ENCODE assay signal across 16 cellular contexts in the genomic region with DNA sequence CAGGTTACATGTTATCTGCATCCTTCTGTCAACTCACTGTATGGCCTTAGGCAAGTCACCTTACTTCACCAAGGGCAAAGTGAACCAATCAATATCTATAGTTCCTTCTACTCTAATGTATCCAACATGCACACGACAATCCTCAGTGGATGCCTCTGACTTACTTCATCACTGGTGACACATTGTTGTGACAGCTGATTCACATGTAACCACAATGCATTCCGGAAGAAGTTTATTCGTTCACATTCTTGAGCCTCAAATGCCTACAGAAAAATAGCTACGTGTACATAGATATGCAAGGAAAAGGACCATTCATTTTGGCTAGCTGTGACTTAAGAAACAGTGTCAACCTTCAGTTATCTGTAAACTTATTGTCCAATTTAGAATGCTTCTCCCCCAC. TPM values are rescaled to one million over a fixed set of nuclear protein-coding genes. Genes with fewer than 3 reads are reported as not detected.
DNase-seq lines count a peak whose midpoint lies in the region; TF ChIP-seq lines count a peak whose summit lies in the region.
"Had no signal": no experiment of that assay in that cellular context is flagged by ENCODE, and none has a peak within 500 bp of the region (broad histone marks: within the 10 kb centered on the region; RNA-seq: fewer than 3 reads in every experiment).

No MANE protein-coding gene starts in this region.

- H3K36me3 Mint-ChIP-seq in activated T-cell treated with anti-CD3 and anti-CD28 coated beads, Interleukin-2, amount 50 U/mL, for 24 hours (ENCODE audit: low read depth) = peaks cover 54% of the 10 kb centered on the region

- POLR2A ChIA-PET in BJ (lab: Charles Lee) = no interaction called here

- no peak overlapping the region for H3K27ac ChIP-seq in WERI-Rb-1
- H3K27ac ChIP-seq: spleen, vagina had no signal

- H3K27me3 Mint-ChIP-seq in activated T-cell treated with anti-CD3 and anti-CD28 coated beads, Interleukin-2, amount 50 U/mL, for 24 hours = no peaks in the 10 kb centered on the region
- H3K27me3 Mint-ChIP-seq: activated CD8-positive, alpha-beta T cell treated with anti-CD3 and anti-CD28 coated beads for 36 hours; activated naive CD8-positive, alpha-beta T cell treated with anti-CD3 and anti-CD28 coated beads for 36 hours; naive B cell; T-helper 17 cell had no signal

- peaks cover 4% of the 10 kb centered on the region; the same call in 1 of the 2 replicates for H3K36me3 ChIP-seq in BJ (ENCODE audit: control insufficient read depth, insufficient read depth, low read length)
- H3K36me3 ChIP-seq in WERI-Rb-1 = no peaks in the 10 kb centered on the region
- H3K36me3 ChIP-seq: vagina had no signal

- H3K4me1 Mint-ChIP-seq in activated T-cell treated with anti-CD3 and anti-CD28 coated beads, Interleukin-2, amount 50 U/mL, for 24 hours (ENCODE audit: low read depth) = peaks cover 24% of the 10 kb centered on the region

- CTCF ChIA-PET in BJ (lab: Yijun Ruan, JAX) = interaction anchor here (1.2 to 1.4 kb wide), 3 partner anchors 19 to 114 kb away, joined by 3 to 4 read pairs (median 4); no protein-coding TSS in a partner anchor

- peaks cover 4% of the 10 kb centered on the region for H3K9me3 ChIP-seq in WERI-Rb-1 (ENCODE audit: severe bottlenecking)
- H3K9me3 ChIP-seq: spleen, vagina had no signal

- no peak overlapping the region for H3K4me3 ChIP-seq in BJ (ENCODE audit: low read depth, low read length)
- no peak overlapping the region for H3K4me3 ChIP-seq in WERI-Rb-1 (ENCODE audit: low read depth, low read length)
- H3K4me3 ChIP-seq: spleen, vagina had no signal

- DNase-seq in BJ (ENCODE audit: low read depth) (peak; percentile 53), LHCN-M2 (ENCODE audit: low read depth) (peak; percentile 90), brain pericyte (ENCODE audit: low read depth, low spot score) (peak; percentile 5), kidney tubule cell (ENCODE audit: low spot score) (peak; percentile 71), WERI-Rb-1 (no peak), NCI-H1105 treated with DMSO at 0.1 percent for 48 hours (lab: John Stamatoyannopoulos, UW) (no peak), nucleus accumbens (lab: John Stamatoyannopoulos, UW) (no peak)
- no peak for DNase-seq in activated T-cell treated with anti-CD3 and anti-CD28 coated beads, Interleukin-2, amount 50 U/mL, for 24 hours
- DNase-seq: activated CD8-positive, alpha-beta T cell treated with anti-CD3 and anti-CD28 coated beads for 36 hours; activated naive CD8-positive, alpha-beta T cell treated with anti-CD3 and anti-CD28 coated beads for 36 hours; COR-L47; naive B cell; NCI-H1436 treated with DMSO at 0.1 percent for 48 hours; spleen; T-helper 17 cell had no signal

- H3K27me3 ChIP-seq in BJ (ENCODE audit: control insufficient read depth, insufficient read depth, low read length) (no peaks in the 10 kb centered on the region), WERI-Rb-1 (ENCODE audit: insufficient read depth, low read depth, severe bottlenecking) (no peaks in the 10 kb centered on the region)
- H3K27me3 ChIP-seq: spleen, vagina had no signal

- no peaks in the 10 kb centered on the region for H3K9me3 Mint-ChIP-seq in activated T-cell treated with anti-CD3 and anti-CD28 coated beads, Interleukin-2, amount 50 U/mL, for 24 hours
- H3K9me3 Mint-ChIP-seq: activated CD8-positive, alpha-beta T cell treated with anti-CD3 and anti-CD28 coated beads for 36 hours had no signal

- no peak overlapping the region for H3K27ac Mint-ChIP-seq in activated T-cell treated with anti-CD3 and anti-CD28 coated beads, Interleukin-2, amount 50 U/mL, for 24 hours
- H3K27ac Mint-ChIP-seq: activated CD8-positive, alpha-beta T cell treated with anti-CD3 and anti-CD28 coated beads for 36 hours; activated naive CD8-positive, alpha-beta T cell treated with anti-CD3 and anti-CD28 coated beads for 36 hours; naive B cell; T-helper 17 cell had no signal

- H3K4me3 Mint-ChIP-seq in activated T-cell treated with anti-CD3 and anti-CD28 coated beads, Interleukin-2, amount 50 U/mL, for 24 hours = no peak overlapping the region
- H3K4me3 Mint-ChIP-seq: activated CD8-positive, alpha-beta T cell treated with anti-CD3 and anti-CD28 coated beads for 36 hours; activated naive CD8-positive, alpha-beta T cell treated with anti-CD3 and anti-CD28 coated beads for 36 hours; naive B cell; T-helper 17 cell had no signal

- no peak for TF ChIP-seq CTCF in BJ (IDR thresholded peaks at IDR 0.05; ENCODE audit: insufficient read depth, low read depth, low read length)
- no peak for TF ChIP-seq CTCF in WERI-Rb-1 (IDR thresholded peaks at IDR 0.05; ENCODE audit: low read depth, low read length)

RNA-seq across cellular contexts. Expression of a gene that starts 26.3 kb away (rescaled TPM):
- 37.8 and 38.4 TPM in 2 replicates for polyA plus RNA-seq in BJ (2011; rRNA removed)
- 98.6 and 126 TPM in 2 replicates for polyA minus RNA-seq in BJ (2011; rRNA and poly(A)+ RNA removed)
- 51.0 and 66.7 TPM in 2 replicates for total RNA-seq in LHCN-M2 (2014; rRNA removed)
- polyA plus RNA-seq in LHCN-M2 (2012) = 28.7 TPM

Comparison
In these comparisons a context has a peak if more than half of its experiments do, and no peak if none do; other contexts are left out.
1. DNase-seq: peak in BJ (single experiment), LHCN-M2 (single experiment), brain pericyte (single experiment) and kidney tubule cell (single experiment); none in WERI-Rb-1 (single experiment), NCI-H1105 treated with DMSO at 0.1 percent for 48 hours (single experiment), nucleus accumbens (0 of 56) and activated T-cell treated with anti-CD3 and anti-CD28 coated beads, Interleukin-2, amount 50 U/mL, for 24 hours (single experiment).